In the genomic region with DNA sequence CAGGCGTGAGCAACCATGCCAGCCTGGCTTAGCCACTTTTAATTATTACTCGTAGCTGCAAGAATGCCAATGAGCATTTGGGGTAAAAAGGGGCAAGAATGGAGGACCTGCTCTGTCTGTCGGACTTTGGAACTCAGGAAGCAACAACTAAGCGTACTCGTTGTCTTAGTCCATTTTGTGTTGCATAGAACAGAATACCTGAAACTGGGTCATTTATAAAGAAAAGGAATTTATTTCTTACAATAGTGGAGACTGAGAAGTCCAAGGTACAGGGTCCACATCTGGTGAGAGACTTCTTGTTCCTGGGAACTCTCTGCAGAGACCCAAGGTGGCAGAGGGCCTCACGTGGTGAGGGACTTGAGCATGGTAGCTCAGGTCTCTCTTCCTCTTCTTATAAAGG, we compare ENCODE assay signal across 31 cellular contexts.
"Had no signal": no experiment of that assay in that cellular context is flagged by ENCODE, and none has a peak within 500 bp of the region (broad histone marks: within the 10 kb centered on the region; RNA-seq: fewer than 3 reads in every experiment).

No MANE protein-coding gene starts in this region.

- H3K36me3 ChIP-seq: brain microvascular endothelial cell, esophagus muscularis mucosa, gastrocnemius medialis, heart left ventricle, WERI-Rb-1 had no signal

- H3K4me1 ChIP-seq: esophagus muscularis mucosa, foreskin keratinocyte, gastrocnemius medialis, heart left ventricle had no signal

- FAIRE-seq: astrocyte, colon had no signal

- H3K4me3 ChIP-seq: esophagus muscularis mucosa, gastrocnemius medialis, heart left ventricle had no signal

- DNase-seq: activated B cell treated with CpG ODN at 0.5 μM for 24 hours; activated CD4-positive, alpha-beta T cell treated with anti-CD3 and anti-CD28 coated beads for 48 hours; activated CD4-positive, alpha-beta T cell treated with anti-CD3 and anti-CD28 coated beads, Interleukin-2, amount 50 U/mL, for 1 hour; activated CD4-positive, alpha-beta T cell treated with anti-CD3 and anti-CD28 coated beads, Interleukin-2, amount 50 U/mL, for 48 hours; activated CD8-positive, alpha-beta memory T cell treated with anti-CD3 and anti-CD28 coated beads for 24 hours; activated CD8-positive, alpha-beta T cell treated with anti-CD3 and anti-CD28 coated beads for 36 hours; activated effector memory CD4-positive, alpha-beta T cell treated with Interleukin-2 at 50 U/mL for 16 hours; activated gamma-delta T cell treated with Interleukin-2 at 50 U/mL for 16 hours; activated naive CD4-positive, alpha-beta T cell treated with anti-CD3 and anti-CD28 coated beads, Interleukin-2, amount 50 U/mL, for 16 hours; activated naive CD4-positive, alpha-beta T cell treated with Interleukin-2 at 50 U/mL for 16 hours; activated T-cell treated with anti-CD3 and anti-CD28 coated beads, Interleukin-2, amount 50 U/mL, for 4 hours; amniotic stem cell; anterior cingulate cortex; brain microvascular endothelial cell; caudate nucleus; cortex of kidney; dermis blood vessel endothelial cell; effector CD4-positive, alpha-beta T cell; effector memory CD8-positive, alpha-beta T cell; erythroblast; foreskin keratinocyte; gastrocnemius medialis; glutamatergic neuron; heart left ventricle; T1000; WERI-Rb-1 had no signal

- H3K27me3 ChIP-seq: brain microvascular endothelial cell, esophagus muscularis mucosa, foreskin keratinocyte, gastrocnemius medialis, heart left ventricle had no signal

- H3K27ac ChIP-seq: brain microvascular endothelial cell, esophagus muscularis mucosa, foreskin keratinocyte, gastrocnemius medialis, heart left ventricle, WERI-Rb-1 had no signal

- ATAC-seq: activated CD4-positive, CD25-positive, alpha-beta regulatory T cell treated with anti-CD3 and anti-CD28 coated beads, Interleukin-2, amount 50 U/mL, for 24 hours; activated CD8-positive, alpha-beta T cell treated with anti-CD3 and anti-CD28 coated beads for 36 hours; activated T-cell treated with anti-CD3 and anti-CD28 coated beads, Interleukin-2, amount 50 U/mL, for 4 hours; activated T-helper 17 cell treated with anti-CD3 and anti-CD28 coated beads, Interleukin-2, amount 50 U/mL, for 72 hours; effector memory CD8-positive, alpha-beta T cell; foreskin keratinocyte; gastrocnemius medialis; heart left ventricle had no signal

- H3K9me3 ChIP-seq: esophagus muscularis mucosa, gastrocnemius medialis, heart left ventricle had no signal
